ENCODE assay signal across 8 cellular contexts in genomic region chr3:100068758-100069345, GRCh38. TPM values are rescaled to one million over a fixed set of nuclear protein-coding genes. Genes with fewer than 3 reads are reported as not detected.
DNase-seq lines count a peak whose midpoint lies in the region; ATAC-seq and TF ChIP-seq lines count a peak whose summit lies in the region.

No MANE protein-coding gene starts in this region.

- H3K27ac ChIP-seq in A673 (ENCODE audit: low read depth, low read length, poor library complexity, severe bottlenecking) (no peak overlapping the region), colonic mucosa (no peak overlapping the region), liver (ENCODE audit: low read depth in 1 of 2, low read length in 2 of 2) (no peak overlapping the region)

- H3K36me3 ChIP-seq in A673 (ENCODE audit: insufficient read depth, low read length, poor library complexity, severe bottlenecking) (no peaks in the 10 kb centered on the region), colonic mucosa (no peaks in the 10 kb centered on the region), liver (ENCODE audit: control insufficient read depth in 4 of 4, insufficient read depth in 3 of 4, low read depth in 1 of 4, low read length in 3 of 4) (no peaks in the 10 kb centered on the region)

- 26% methylated on average over 6 of the region's 6 CpGs for WGBS in liver

- H3K27ac Mint-ChIP-seq in activated CD4-positive, alpha-beta T cell treated with anti-CD3 and anti-CD28 coated beads for 36 hours: no peak overlapping the region

- POLR2A ChIA-PET in A673 (lab: Charles Lee; ENCODE audit: low non-redundant PET): no interaction called here
- POLR2A ChIA-PET in activated CD4-positive, alpha-beta T cell treated with anti-CD3 and anti-CD28 coated beads for 36 hours (lab: Charles Lee): no interaction called here

- peak; percentile 79 for TF ChIP-seq CTCF in A673 (conservative IDR thresholded peaks at IDR 0.05; ENCODE audit: low read depth, low read length)
- TF ChIP-seq CTCF in colonic mucosa (IDR thresholded peaks at IDR 0.05): peak; percentile 67
- peak; percentile 83 for TF ChIP-seq CTCF in liver (IDR thresholded peaks at IDR 0.05; ENCODE audit: low read depth, low read length, missing input control)

- H3K4me1 ChIP-seq in A673 (ENCODE audit: insufficient read depth, low read length, poor library complexity, severe bottlenecking): peaks cover 22% of the 10 kb centered on the region
- peaks cover 4% of the 10 kb centered on the region for H3K4me1 ChIP-seq in colonic mucosa
- H3K4me1 ChIP-seq in liver (ENCODE audit: control insufficient read depth in 4 of 4, insufficient read depth in 4 of 4, low read length in 3 of 4): peaks cover 0 to 4% (median 0%) of the 10 kb centered on the region in 4 donors

- BruUV-seq in A673 (replicated peaks; lab: Mats Ljungman, UMichigan): no TSS peak

- TF ChIP-seq RAD21 in liver (IDR thresholded peaks at IDR 0.05): peak; percentile 95 to 99

- no peaks in the 10 kb centered on the region for H3K27me3 Mint-ChIP-seq in activated CD4-positive, alpha-beta T cell treated with anti-CD3 and anti-CD28 coated beads for 36 hours

- peak; percentile 75 for ATAC-seq in GM18867 (IDR thresholded peaks at IDR 0.05; ENCODE audit: unreplicated experiment)
- peak; percentile 59 for ATAC-seq in HG03139 (IDR thresholded peaks at IDR 0.05; ENCODE audit: unreplicated experiment)
- ATAC-seq in activated CD4-positive, alpha-beta T cell treated with anti-CD3 and anti-CD28 coated beads for 36 hours: peak; percentile 87

- H3K4me3 ChIP-seq in A673 (ENCODE audit: low read depth, low read length, poor library complexity, severe bottlenecking) (no peak overlapping the region), colonic mucosa (no peak overlapping the region), liver (ENCODE audit: low read depth in 1 of 3, low read length in 3 of 3) (no peak overlapping the region)

- intact Hi-C loops in A673 (cut with micrococcal nuclease; ENCODE audit: unreplicated experiment) (loop anchor here (1.0 to 5.0 kb wide), 2 partner anchors 185 to 222 kb away; no protein-coding TSS in a partner anchor), colonic mucosa (cut with DNase I) (no loop called here)
- intact Hi-C loops in activated CD4-positive, alpha-beta T cell treated with anti-CD3 and anti-CD28 coated beads for 36 hours (cut with DNase I, micrococcal nuclease): loop anchor here (1.0 to 5.0 kb wide), 3 partner anchors 185 to 523 kb away; no protein-coding TSS in a partner anchor

- no peaks in the 10 kb centered on the region for H3K9me3 Mint-ChIP-seq in activated CD4-positive, alpha-beta T cell treated with anti-CD3 and anti-CD28 coated beads for 36 hours (ENCODE audit: low read depth)

- H3K9me3 ChIP-seq in A673 (ENCODE audit: low read depth, low read length, poor library complexity, severe bottlenecking): no peaks in the 10 kb centered on the region
- H3K9me3 ChIP-seq in colonic mucosa: no peaks in the 10 kb centered on the region
- H3K9me3 ChIP-seq in liver (ENCODE audit: control insufficient read depth in 4 of 4, low read length in 3 of 4): no peaks in the 10 kb centered on the region

- CTCF ChIA-PET in A673 (lab: Charles Lee): interaction anchor here (0.5 to 1.5 kb wide), 6 partner anchors 107 to 545 kb away, joined by 3 to 27 read pairs (median 3); no protein-coding TSS in a partner anchor
- CTCF ChIA-PET in activated CD4-positive, alpha-beta T cell treated with anti-CD3 and anti-CD28 coated beads for 36 hours (lab: Charles Lee): interaction anchor here (0.7 to 2.2 kb wide), 19 partner anchors 11 to 465 kb away, joined by 3 to 27 read pairs (median 3); partner anchors contain the start of gene TBC1D23

- H3K9ac ChIP-seq in colonic mucosa (ENCODE audit: low read depth in 2 of 2, low read length in 2 of 2): no peak overlapping the region
- H3K9ac ChIP-seq in liver (ENCODE audit: low read depth in 1 of 2, low read length in 2 of 2): no peak overlapping the region

- H3K36me3 Mint-ChIP-seq in activated CD4-positive, alpha-beta T cell treated with anti-CD3 and anti-CD28 coated beads for 36 hours (ENCODE audit: low read depth): no peaks in the 10 kb centered on the region

- peak; percentile 87 for DNase-seq in A673 (ENCODE audit: low spot score)
- peak; percentile 50 for DNase-seq in NCI-H524 treated with DMSO at 0.1 percent for 48 hours (lab: John Stamatoyannopoulos, UW)
- peak; percentile 90 for DNase-seq in activated CD4-positive, alpha-beta T cell treated with anti-CD3 and anti-CD28 coated beads for 36 hours
- peak; percentile 89 for DNase-seq in colonic mucosa
- DNase-seq in stimulated activated CD4-positive, alpha-beta T cell treated with anti-CD3 and anti-CD28 coated beads, TNF-alpha, amount 100 ng/mL, for 4 hours (ENCODE audit: low read depth in 3 of 3): peak; percentile 47 to 59 (median 49)

- no peaks in the 10 kb centered on the region for H3K27me3 ChIP-seq in A673 (replicated peaks; ENCODE audit: insufficient read depth, low read depth, low read length, poor library complexity)
- no peaks in the 10 kb centered on the region for H3K27me3 ChIP-seq in colonic mucosa
- H3K27me3 ChIP-seq in liver (ENCODE audit: control insufficient read depth in 4 of 4, insufficient read depth in 4 of 4, low read length in 3 of 4): no peaks in the 10 kb centered on the region

- no peak overlapping the region for H3K4me3 Mint-ChIP-seq in activated CD4-positive, alpha-beta T cell treated with anti-CD3 and anti-CD28 coated beads for 36 hours

- H3K4me1 Mint-ChIP-seq in activated CD4-positive, alpha-beta T cell treated with anti-CD3 and anti-CD28 coated beads for 36 hours: peaks cover 31% of the 10 kb centered on the region

TF ChIP-seq in liver, 16 proteins besides CTCF, POLR2A, EP300 and RAD21:
- TF ChIP-seq MAX (IDR thresholded peaks at IDR 0.05) (peak; percentile 34), ZBTB33 (IDR thresholded peaks at IDR 0.05) (no peak), JUND (IDR thresholded peaks at IDR 0.05) (no peak), RXRA (IDR thresholded peaks at IDR 0.05) (peak in 1 of 2 donors; percentile 40)
- TF ChIP-seq, protein P1, sequence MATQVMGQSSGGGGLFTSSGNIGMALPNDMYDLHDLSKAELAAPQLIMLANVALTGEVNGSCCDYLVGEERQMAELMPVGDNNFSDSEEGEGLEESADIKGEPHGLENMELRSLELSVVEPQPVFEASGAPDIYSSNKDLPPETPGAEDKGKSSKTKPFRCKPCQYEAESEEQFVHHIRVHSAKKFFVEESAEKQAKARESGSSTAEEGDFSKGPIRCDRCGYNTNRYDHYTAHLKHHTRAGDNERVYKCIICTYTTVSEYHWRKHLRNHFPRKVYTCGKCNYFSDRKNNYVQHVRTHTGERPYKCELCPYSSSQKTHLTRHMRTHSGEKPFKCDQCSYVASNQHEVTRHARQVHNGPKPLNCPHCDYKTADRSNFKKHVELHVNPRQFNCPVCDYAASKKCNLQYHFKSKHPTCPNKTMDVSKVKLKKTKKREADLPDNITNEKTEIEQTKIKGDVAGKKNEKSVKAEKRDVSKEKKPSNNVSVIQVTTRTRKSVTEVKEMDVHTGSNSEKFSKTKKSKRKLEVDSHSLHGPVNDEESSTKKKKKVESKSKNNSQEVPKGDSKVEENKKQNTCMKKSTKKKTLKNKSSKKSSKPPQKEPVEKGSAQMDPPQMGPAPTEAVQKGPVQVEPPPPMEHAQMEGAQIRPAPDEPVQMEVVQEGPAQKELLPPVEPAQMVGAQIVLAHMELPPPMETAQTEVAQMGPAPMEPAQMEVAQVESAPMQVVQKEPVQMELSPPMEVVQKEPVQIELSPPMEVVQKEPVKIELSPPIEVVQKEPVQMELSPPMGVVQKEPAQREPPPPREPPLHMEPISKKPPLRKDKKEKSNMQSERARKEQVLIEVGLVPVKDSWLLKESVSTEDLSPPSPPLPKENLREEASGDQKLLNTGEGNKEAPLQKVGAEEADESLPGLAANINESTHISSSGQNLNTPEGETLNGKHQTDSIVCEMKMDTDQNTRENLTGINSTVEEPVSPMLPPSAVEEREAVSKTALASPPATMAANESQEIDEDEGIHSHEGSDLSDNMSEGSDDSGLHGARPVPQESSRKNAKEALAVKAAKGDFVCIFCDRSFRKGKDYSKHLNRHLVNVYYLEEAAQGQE (IDR thresholded peaks at IDR 0.05): no peak

RNA-seq across cellular contexts. Expression of gene FILIP1L, which starts 45.4 kb away (rescaled TPM):
- 3.4 and 4.3 TPM in 2 replicates for total RNA-seq in A673 (2021)
- under 1 TPM in 1 of 2 experiments, not detected in 1; 0.11 TPM for total RNA-seq in activated CD4-positive, alpha-beta T cell treated with anti-CD3 and anti-CD28 coated beads for 36 hours
- 10 to 100 TPM in 1 of 2 donors, 1 to 10 TPM in 1; 3.7 to 29.0 TPM for total RNA-seq in colonic mucosa
- total RNA-seq in liver: 1 to 10 TPM; 1.4 to 6.5 TPM
- polyA plus RNA-seq in liver: 1 to 10 TPM; 1.4 to 2.3 TPM
